In the genomic region with DNA sequence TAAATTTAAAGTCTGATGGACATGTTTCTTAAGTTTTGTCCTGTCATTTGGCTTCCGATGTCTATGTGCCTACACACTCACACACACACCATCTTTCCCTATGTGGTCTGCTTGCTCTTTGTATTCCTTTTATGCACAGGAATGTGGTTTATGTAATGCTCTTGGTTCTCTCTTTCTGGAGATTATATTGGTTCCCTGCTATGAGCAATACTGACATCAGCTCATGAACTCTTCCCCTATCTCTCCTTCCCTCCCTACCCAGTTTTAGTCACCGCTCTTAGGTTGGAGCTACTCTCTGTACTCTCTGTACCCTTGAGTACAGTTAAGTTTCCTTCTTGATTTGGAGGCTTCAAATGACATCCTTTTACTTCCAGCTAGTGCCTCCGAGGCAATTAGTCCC, we compare ENCODE assay signal across 15 cellular contexts.
DNase-seq lines count a peak whose midpoint lies in the region; ATAC-seq, FAIRE-seq and TF ChIP-seq lines count a peak whose summit lies in the region.
"Had no signal": no experiment of that assay in that cellular context is flagged by ENCODE, and none has a peak within 500 bp of the region (broad histone marks: within the 10 kb centered on the region; RNA-seq: fewer than 3 reads in every experiment).

No MANE protein-coding gene starts in this region.

- no peaks in the 10 kb centered on the region for H3K36me3 ChIP-seq in IMR-90 (ENCODE audit: control insufficient read depth, insufficient read depth, low read length)
- no peaks in the 10 kb centered on the region for H3K36me3 ChIP-seq in keratinocyte (ENCODE audit: control insufficient read depth in 2 of 2, extremely low read depth in 1 of 2, insufficient read depth in 2 of 2, low read length in 2 of 2)
- H3K36me3 ChIP-seq in heart right ventricle: no peaks in the 10 kb centered on the region
- H3K36me3 ChIP-seq: ovary, upper lobe of left lung had no signal

- ATAC-seq in IMR-90 (ENCODE audit: low read depth) (peak; percentile 89), heart right ventricle (no peak), GM19324 (IDR thresholded peaks at IDR 0.05; ENCODE audit: low FRiP score, unreplicated experiment) (no peak)
- ATAC-seq in activated CD4-positive, CD25-positive, alpha-beta regulatory T cell treated with anti-CD3 and anti-CD28 coated beads, Interleukin-2, amount 50 U/mL, for 24 hours: no peak
- ATAC-seq: activated CD8-positive, alpha-beta T cell treated with anti-CD3 and anti-CD28 coated beads for 36 hours had no signal

- TF ChIP-seq RAD21 in IMR-90 (IDR thresholded peaks at IDR 0.05; ENCODE audit: low read length): no peak

- no peak overlapping the region for H3K23ac ChIP-seq in IMR-90 (ENCODE audit: low read depth, low read length)

- CTCF ChIA-PET in IMR-90 (lab: Yijun Ruan, JAX): no interaction called here

- intact Hi-C loops in IMR-90 (cut with micrococcal nuclease): no loop called here
- intact Hi-C loops in heart right ventricle (cut with DNase I): loop anchor here in 1 of 10 donors (5.0 kb wide), 1 partner anchor 89 kb away; no protein-coding TSS in a partner anchor

- 0 out of 3 replicates have a peak overlapping the region, but pooled peaks have one; percentile 21 for H2BK15ac ChIP-seq in IMR-90 (ENCODE audit: low read depth, low read length)

- H3K9me1 ChIP-seq in IMR-90 (ENCODE audit: insufficient read depth, low read length): peaks cover 3% of the 10 kb centered on the region; the same call in 1 of the 2 replicates
- H3K9me1 ChIP-seq in keratinocyte (ENCODE audit: control insufficient read depth, extremely low read depth, insufficient read depth, low read length): no peaks in the 10 kb centered on the region

- no peaks in the 10 kb centered on the region for H3K79me2 ChIP-seq in keratinocyte (ENCODE audit: control insufficient read depth, insufficient read depth, low read length)

- peak overlapping the region; percentile 65 for H2AFZ ChIP-seq in IMR-90 (replicated peaks; ENCODE audit: low read length, poor library complexity)
- H2AFZ ChIP-seq in keratinocyte (ENCODE audit: control insufficient read depth, low read length): no peak overlapping the region

- H3K79me1 ChIP-seq in IMR-90 (ENCODE audit: low read depth in 1 of 2, low read length in 2 of 2): no peaks in the 10 kb centered on the region

- no peak overlapping the region for H3K56ac ChIP-seq in IMR-90 (ENCODE audit: extremely low read depth, insufficient read depth, low read length)

- BruUV-seq in IMR-90 (replicated peaks; lab: Mats Ljungman, UMichigan): no TSS peak

- dilution Hi-C loops in IMR-90 (cut with HindIII; ENCODE audit: low sequenced_read_pairs, unreplicated experiment) (no loop called here), keratinocyte (cut with MboI; ENCODE audit: extremely low pct_ligation_motif_present, low sequenced_read_pairs) (no loop called here)

- H3K4me2 ChIP-seq in IMR-90 (ENCODE audit: low read depth, low read length): no peak overlapping the region
- H3K4me2 ChIP-seq in keratinocyte (ENCODE audit: control insufficient read depth, extremely low read depth, insufficient read depth, low read depth, low read length): no peak overlapping the region

- peaks cover 3% of the 10 kb centered on the region for H3K9me3 ChIP-seq in IMR-90 (ENCODE audit: control insufficient read depth, insufficient read depth, low read length)
- no peaks in the 10 kb centered on the region for H3K9me3 ChIP-seq in keratinocyte (ENCODE audit: control insufficient read depth, low read depth, low read length)
- H3K9me3 ChIP-seq in heart right ventricle: peaks cover 0 to 14% (median 4%) of the 10 kb centered on the region in 11 donors
- H3K9me3 ChIP-seq: ovary had no signal

- H4K20me1 ChIP-seq in IMR-90 (ENCODE audit: insufficient read depth, low read length): no peaks in the 10 kb centered on the region
- no peaks in the 10 kb centered on the region for H4K20me1 ChIP-seq in keratinocyte (ENCODE audit: control insufficient read depth, extremely low read depth, insufficient read depth, low read length)

- no peak overlapping the region for H4K91ac ChIP-seq in IMR-90 (ENCODE audit: insufficient read depth, low read depth, low read length)

- H3K4ac ChIP-seq in IMR-90 (ENCODE audit: low read depth, low read length): no peak overlapping the region

- H3K9ac ChIP-seq in IMR-90 (ENCODE audit: low read depth, low read length): no peak overlapping the region
- H3K9ac ChIP-seq in keratinocyte (ENCODE audit: control insufficient read depth, extremely low read depth, insufficient read depth, low read length): no peak overlapping the region

- no peak overlapping the region for H3K14ac ChIP-seq in IMR-90 (replicated peaks; ENCODE audit: low read depth, low read length)

- H3K4me1 ChIP-seq in IMR-90 (ENCODE audit: control insufficient read depth, insufficient read depth, low read length): 0 out of 2 replicates have a peak, but pooled peaks cover 2% of the 10 kb centered on the region
- peaks cover 4% of the 10 kb centered on the region for H3K4me1 ChIP-seq in keratinocyte (ENCODE audit: control insufficient read depth, extremely low read depth, insufficient read depth, low read length)
- H3K4me1 ChIP-seq in heart right ventricle: no peaks in the 10 kb centered on the region
- H3K4me1 ChIP-seq: upper lobe of left lung had no signal

- H4K5ac ChIP-seq in IMR-90 (ENCODE audit: low read depth, low read length): no peak overlapping the region

- DNase-seq in AG08396 (ENCODE audit: low spot score) (peak; percentile 59), IMR-90 (peak; percentile 91), astrocyte of the hippocampus (ENCODE audit: low read depth, low spot score) (peak; percentile 82), keratinocyte (ENCODE audit: low read depth, low spot score) (no peak), heart right ventricle (no peak), islet precursor cell (no peak)
- DNase-seq: activated CD8-positive, alpha-beta T cell treated with anti-CD3 and anti-CD28 coated beads for 36 hours; NCI-H1694; NCI-H524 treated with DMSO at 0.1 percent for 48 hours; ovary; RPMI8226; upper lobe of left lung had no signal

- TF ChIP-seq CTCF in IMR-90 (conservative IDR thresholded peaks at IDR 0.05; ENCODE audit: low read depth, low read length) (no peak), keratinocyte (optimal IDR thresholded peaks at IDR 0.05 in 1 of 3, IDR thresholded peaks at IDR 0.05 in 1 of 3, conservative IDR thresholded peaks at IDR 0.05 in 1 of 3; ENCODE audit: extremely low read depth in 1 of 3, insufficient read depth in 2 of 3, low read length in 3 of 3) (no peak), heart right ventricle (IDR thresholded peaks at IDR 0.05) (no peak)

- WGBS in IMR-90 (ENCODE audit: extremely low coverage in 2 of 2, insufficient read length in 1 of 2), 2 experiments: 50% methylated on average over 1 of the region's 3 CpGs; no CpG with 5 or more reads in 1 of the 2 experiments
- 84% methylated on average over 3 of the region's 3 CpGs for WGBS in heart right ventricle, 2 donors

- in situ Hi-C loops in IMR-90 (cut with MboI; ENCODE audit: low sequenced_read_pairs): loop anchor here (25.0 kb wide), 1 partner anchor 686 kb away; no protein-coding TSS in a partner anchor

- no peak overlapping the region for H2AK5ac ChIP-seq in IMR-90 (ENCODE audit: low read depth, low read length)

- H3K27ac ChIP-seq in IMR-90 (ENCODE audit: insufficient read depth, low read length) (no peak overlapping the region), keratinocyte (ENCODE audit: control insufficient read depth, insufficient read depth, low read length) (no peak overlapping the region), heart right ventricle (no peak overlapping the region)
- H3K27ac ChIP-seq: ovary, upper lobe of left lung had no signal

- FAIRE-seq in keratinocyte (lab: Jason Lieb, UNC): peak; percentile 96
- FAIRE-seq: endometrium had no signal

- H3K27me3 ChIP-seq in IMR-90 (ENCODE audit: control insufficient read depth, insufficient read depth, low read length) (peaks cover 5% of the 10 kb centered on the region), keratinocyte (ENCODE audit: control insufficient read depth, extremely low read depth, insufficient read depth, low read length) (no peaks in the 10 kb centered on the region), heart right ventricle (peaks cover 0 to 15% (median 8%) of the 10 kb centered on the region in 7 donors)
- H3K27me3 ChIP-seq: ovary, upper lobe of left lung had no signal

- no peak overlapping the region; a peak in 1 of 4 replicates for H4K8ac ChIP-seq in IMR-90 (ENCODE audit: low read depth in 2 of 2, low read length in 2 of 2)

- no peak for TF ChIP-seq POLR2A in IMR-90 (IDR thresholded peaks at IDR 0.05; ENCODE audit: low read depth, low read length)

- peak overlapping the region; percentile 48 for H2AK9ac ChIP-seq in IMR-90 (replicated peaks; ENCODE audit: low read depth, low read length, poor library complexity)

- H2BK5ac ChIP-seq in IMR-90 (ENCODE audit: low read depth, low read length, poor library complexity, severe bottlenecking): no peak overlapping the region

- no peak overlapping the region for H3K4me3 ChIP-seq in IMR-90 (ENCODE audit: insufficient read depth, low read depth, low read length)
- no peak overlapping the region for H3K4me3 ChIP-seq in keratinocyte (ENCODE audit: control insufficient read depth in 2 of 3, extremely low read depth in 1 of 3, insufficient read depth in 2 of 3, low read depth in 1 of 3, low read length in 3 of 3)
- H3K4me3 ChIP-seq in heart right ventricle: no peak overlapping the region
- H3K4me3 ChIP-seq: ovary, upper lobe of left lung had no signal

- POLR2A ChIA-PET in IMR-90 (lab: Charles Lee; ENCODE audit: unreplicated experiment): no interaction called here

- H2BK20ac ChIP-seq in IMR-90 (ENCODE audit: low read depth, low read length): peak overlapping the region; percentile 23; the same call in 1 of the 2 replicates

- H3K18ac ChIP-seq in IMR-90 (ENCODE audit: low read depth, low read length): no peak overlapping the region

- no peak overlapping the region for H2BK120ac ChIP-seq in IMR-90 (ENCODE audit: low read depth, low read length)

TF ChIP-seq in IMR-90, 13 proteins besides CTCF, POLR2A, EP300 and RAD21:
- TF ChIP-seq MAZ (IDR thresholded peaks at IDR 0.05; ENCODE audit: borderline replicate concordance, low read depth, low read length): peak; percentile 21; the same call in 1 of the 2 replicates
- TF ChIP-seq SMC3 (IDR thresholded peaks at IDR 0.05; ENCODE audit: low read depth, low read length): no peak
- no peak for TF ChIP-seq MAFK (IDR thresholded peaks at IDR 0.05; ENCODE audit: low read depth, low read length)
- peak; percentile 39; the same call in 1 of the 2 replicates for TF ChIP-seq CEBPB (IDR thresholded peaks at IDR 0.05; ENCODE audit: low read depth, low read length)

Comparison
In these comparisons a context has a peak if more than half of its experiments do, and no peak if none do; other contexts are left out.
1. DNase-seq: peak in AG08396 (single experiment), IMR-90 (single experiment) and astrocyte of the hippocampus (single experiment); none in keratinocyte (single experiment), heart right ventricle (0 of 2) and islet precursor cell (single experiment).